ENCODE assay signal across 11 cellular contexts in the genomic region with DNA sequence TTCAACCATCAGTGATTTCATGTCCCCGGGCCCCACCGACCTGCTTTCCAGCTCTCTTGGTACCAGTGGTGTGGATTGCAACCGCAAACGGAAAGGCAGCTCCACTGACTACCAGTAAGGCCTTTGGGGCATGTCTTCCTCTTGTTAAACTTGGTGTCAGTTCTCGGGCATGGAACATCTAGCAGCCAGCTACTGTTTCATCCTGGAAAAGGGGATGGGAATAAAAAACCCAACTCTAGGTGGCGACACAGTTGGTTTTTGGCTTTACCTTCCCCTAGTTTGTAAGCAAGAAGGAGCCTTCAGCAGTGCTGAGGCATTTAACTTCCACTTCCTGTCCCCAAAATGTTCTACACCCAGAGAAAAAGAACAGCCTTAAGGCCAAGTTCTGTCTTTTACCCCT.
DNase-seq lines count a peak whose midpoint lies in the region; ATAC-seq and TF ChIP-seq lines count a peak whose summit lies in the region.
"Had no signal": no experiment of that assay in that cellular context is flagged by ENCODE, and none has a peak within 500 bp of the region (broad histone marks: within the 10 kb centered on the region; RNA-seq: fewer than 3 reads in every experiment).

No MANE protein-coding gene starts in this region.

- H2AFZ ChIP-seq in OCI-LY3 (ENCODE audit: low read depth, low read length) = no peak overlapping the region

- POLR2A ChIA-PET in A673 (lab: Charles Lee; ENCODE audit: low non-redundant PET) = no interaction called here

- no peak overlapping the region for H3K4me3 ChIP-seq in A673 (ENCODE audit: low read depth, low read length, poor library complexity, severe bottlenecking)
- H3K4me3 ChIP-seq in OCI-LY3 (ENCODE audit: low read length) = no peak overlapping the region
- no peak overlapping the region for H3K4me3 ChIP-seq in fibroblast of the aortic adventitia (ENCODE audit: low read depth, low read length)

- no peak overlapping the region for H3K9ac ChIP-seq in OCI-LY3 (ENCODE audit: low read length)

- no peaks in the 10 kb centered on the region for H3K4me1 ChIP-seq in A673 (ENCODE audit: insufficient read depth, low read length, poor library complexity, severe bottlenecking)
- no peaks in the 10 kb centered on the region for H3K4me1 ChIP-seq in OCI-LY3 (ENCODE audit: low read length)

- CTCF ChIA-PET in A673 (lab: Charles Lee) = interaction anchor here (0.9 kb wide), 1 partner anchor 31 kb away, joined by 4 read pairs; no protein-coding TSS in a partner anchor

- no peaks in the 10 kb centered on the region for H3K9me3 ChIP-seq in A673 (ENCODE audit: low read depth, low read length, poor library complexity, severe bottlenecking)
- H3K9me3 ChIP-seq in OCI-LY3 (ENCODE audit: insufficient read depth, low read length) = no peaks in the 10 kb centered on the region

- no TSS peak for BruUV-seq in A673 (replicated peaks; lab: Mats Ljungman, UMichigan)

- H3K4me2 ChIP-seq in OCI-LY3 (ENCODE audit: low read length) = no peak overlapping the region

- no peaks in the 10 kb centered on the region for H4K20me1 ChIP-seq in OCI-LY3 (ENCODE audit: insufficient read depth, low read length)

- TF ChIP-seq CTCF in A673 (conservative IDR thresholded peaks at IDR 0.05; ENCODE audit: low read depth, low read length) = peak; percentile 59
- TF ChIP-seq CTCF in GM12872 (IDR thresholded peaks at IDR 0.05; ENCODE audit: insufficient read depth, low read depth, low read length) = peak; percentile 43; the same call in 1 of the 3 replicates
- TF ChIP-seq CTCF in OCI-LY3 (IDR thresholded peaks at IDR 0.05; ENCODE audit: low read depth, low read length) = peak; percentile 33; the same call in 1 of the 2 replicates
- peak; percentile 32 for TF ChIP-seq CTCF in fibroblast of the aortic adventitia (IDR thresholded peaks at IDR 0.05; ENCODE audit: insufficient read depth, low read length)

- H3K27me3 ChIP-seq in A673 (replicated peaks; ENCODE audit: insufficient read depth, low read depth, low read length, poor library complexity) (no peaks in the 10 kb centered on the region), OCI-LY3 (ENCODE audit: low read depth, low read length) (peaks cover 5% of the 10 kb centered on the region; the same call in 1 of the 2 replicates)

- ATAC-seq in GM19463 (IDR thresholded peaks at IDR 0.05; ENCODE audit: unreplicated experiment) = no peak
- no peak for ATAC-seq in esophagus mucosa
- ATAC-seq: activated CD4-positive, alpha-beta T cell treated with anti-CD3 and anti-CD28 coated beads for 36 hours had no signal

- H3K27ac ChIP-seq in A673 (ENCODE audit: low read depth, low read length, poor library complexity, severe bottlenecking) = no peak overlapping the region
- H3K27ac ChIP-seq in OCI-LY3 (ENCODE audit: low read length) = no peak overlapping the region

- no peaks in the 10 kb centered on the region for H3K36me3 ChIP-seq in A673 (ENCODE audit: insufficient read depth, low read length, poor library complexity, severe bottlenecking)
- H3K36me3 ChIP-seq in OCI-LY3 (replicated peaks; ENCODE audit: low read depth, low read length) = no peaks in the 10 kb centered on the region

- H3K79me2 ChIP-seq in OCI-LY3 (ENCODE audit: low read length) = no peaks in the 10 kb centered on the region

- peak; percentile 34 for DNase-seq in A673 (ENCODE audit: low spot score)
- no peak for DNase-seq in fibroblast of the aortic adventitia (ENCODE audit: low read depth)
- DNase-seq in activated CD4-positive, alpha-beta T cell treated with anti-CD3 and anti-CD28 coated beads for 4 hours = no peak
- DNase-seq in middle frontal gyrus (ENCODE audit: extremely low spot score, low spot score) = no peak
- DNase-seq: activated CD4-positive, alpha-beta T cell treated with anti-CD3 and anti-CD28 coated beads for 36 hours; cerebellar nuclear complex; NCI-H1694 had no signal

- intact Hi-C loops in A673 (cut with micrococcal nuclease; ENCODE audit: unreplicated experiment) = no loop called here
